1 cellular context compared by ENCODE assay signal in the genomic region with DNA sequence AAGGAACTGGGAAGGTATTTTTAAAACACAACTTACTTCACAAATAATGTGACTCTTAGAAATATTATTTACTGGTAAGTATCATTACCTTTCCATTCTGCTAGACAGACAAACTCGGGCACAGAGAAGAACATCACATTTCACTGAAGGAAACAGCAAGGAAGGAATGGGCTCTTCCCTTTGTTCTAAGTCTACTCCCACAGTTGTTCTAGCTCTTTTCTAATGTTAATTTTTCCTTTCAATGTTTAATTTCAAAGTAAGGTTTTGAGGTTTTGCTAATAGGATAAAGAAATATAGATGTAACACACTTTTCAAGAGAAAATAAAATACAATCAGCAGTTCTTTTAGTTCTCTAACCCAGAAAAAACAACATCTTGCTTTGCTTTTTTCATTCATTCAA.
TF ChIP-seq lines count a peak whose summit lies in the region.

No MANE protein-coding gene starts in this region.

TF ChIP-seq in IMR-90, 13 proteins besides CTCF, POLR2A, EP300 and RAD21:
- TF ChIP-seq NFE2L2 (IDR thresholded peaks at IDR 0.05; ENCODE audit: low read depth, low read length) (no peak), MXI1 (IDR thresholded peaks at IDR 0.05; ENCODE audit: borderline replicate concordance, low read depth, low read length) (no peak), CHD1 (IDR thresholded peaks at IDR 0.05; ENCODE audit: low read depth, low read length) (no peak), FOS (IDR thresholded peaks at IDR 0.05; ENCODE audit: low read depth, low read length) (no peak), SMC3 (IDR thresholded peaks at IDR 0.05; ENCODE audit: low read depth, low read length) (no peak), CEBPB (IDR thresholded peaks at IDR 0.05; ENCODE audit: low read depth, low read length) (no peak), RCOR1 (IDR thresholded peaks at IDR 0.05; ENCODE audit: insufficient replicate concordance, low read length) (no peak), RFX5 (IDR thresholded peaks at IDR 0.05; ENCODE audit: low read depth, low read length) (no peak), MAFK (IDR thresholded peaks at IDR 0.05; ENCODE audit: low read depth, low read length) (no peak)
- TF ChIP-seq, protein P1, sequence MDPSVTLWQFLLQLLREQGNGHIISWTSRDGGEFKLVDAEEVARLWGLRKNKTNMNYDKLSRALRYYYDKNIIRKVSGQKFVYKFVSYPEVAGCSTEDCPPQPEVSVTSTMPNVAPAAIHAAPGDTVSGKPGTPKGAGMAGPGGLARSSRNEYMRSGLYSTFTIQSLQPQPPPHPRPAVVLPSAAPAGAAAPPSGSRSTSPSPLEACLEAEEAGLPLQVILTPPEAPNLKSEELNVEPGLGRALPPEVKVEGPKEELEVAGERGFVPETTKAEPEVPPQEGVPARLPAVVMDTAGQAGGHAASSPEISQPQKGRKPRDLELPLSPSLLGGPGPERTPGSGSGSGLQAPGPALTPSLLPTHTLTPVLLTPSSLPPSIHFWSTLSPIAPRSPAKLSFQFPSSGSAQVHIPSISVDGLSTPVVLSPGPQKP (IDR thresholded peaks at IDR 0.05; ENCODE audit: borderline replicate concordance, low read depth, low read length) = no peak
